14 cellular contexts compared by ENCODE assay signal in genomic region chr17:80416940-80417293, GRCh38. TPM values are rescaled to one million over a fixed set of nuclear protein-coding genes. Genes with fewer than 3 reads are reported as not detected.
A peak's percentile ranks its signal among the peaks of the same experiment; 100 is the strongest.
DNase-seq lines count a peak whose midpoint lies in the region; ATAC-seq and TF ChIP-seq lines count a peak whose summit lies in the region.
"Had no signal": no experiment of that assay in that cellular context is flagged by ENCODE, and none has a peak within 500 bp of the region (broad histone marks: within the 10 kb centered on the region; RNA-seq: fewer than 3 reads in every experiment).

No MANE protein-coding gene starts in this region.

- H3K9me3 ChIP-seq in osteoblast (ENCODE audit: low read depth, low read length), result no peaks in the 10 kb centered on the region
- H3K9me3 ChIP-seq: left ventricle myocardium inferior, MG63, vagina had no signal

- H3K27me3 ChIP-seq in H7 (ENCODE audit: control insufficient read depth, insufficient read depth, low read length), result peaks cover 16% of the 10 kb centered on the region
- H3K27me3 ChIP-seq in osteoblast (ENCODE audit: insufficient read depth, low read length), result peaks cover 6% of the 10 kb centered on the region
- H3K27me3 ChIP-seq: MG63, vagina had no signal

- H3K9me3 Mint-ChIP-seq in T-helper 1 cell treated with Interleukin-12 subunit alpha and Interleukin-12 subunit beta and Interleukin-4 antibody, amounts not matched to agents 30 μg/mL and 1 μg/mL, for 36 hours, result no peaks in the 10 kb centered on the region
- no peaks in the 10 kb centered on the region for H3K9me3 Mint-ChIP-seq in activated naive CD8-positive, alpha-beta T cell (ENCODE audit: low read depth)
- H3K9me3 Mint-ChIP-seq in nephron progenitor cell, result no peaks in the 10 kb centered on the region

- peaks cover 15% of the 10 kb centered on the region for H3K4me1 ChIP-seq in osteoblast (ENCODE audit: insufficient read depth, low read length)

- H3K36me3 Mint-ChIP-seq in T-helper 1 cell treated with Interleukin-12 subunit alpha and Interleukin-12 subunit beta and Interleukin-4 antibody, amounts not matched to agents 30 μg/mL and 1 μg/mL, for 36 hours (ENCODE audit: low read depth), result no peaks in the 10 kb centered on the region
- peaks cover 2% of the 10 kb centered on the region for H3K36me3 Mint-ChIP-seq in activated naive CD8-positive, alpha-beta T cell
- peaks cover 17% of the 10 kb centered on the region for H3K36me3 Mint-ChIP-seq in nephron progenitor cell (ENCODE audit: low read depth)

- H3K27ac ChIP-seq in osteoblast (ENCODE audit: low read depth, low read length), result no peak overlapping the region
- H3K27ac ChIP-seq: left ventricle myocardium inferior, vagina had no signal

- H3K36me3 ChIP-seq in H7 (replicated peaks; ENCODE audit: control insufficient read depth, insufficient read depth, low read length) (peaks cover 3% of the 10 kb centered on the region), osteoblast (ENCODE audit: insufficient read depth, low read length) (peaks cover 24% of the 10 kb centered on the region)
- H3K36me3 ChIP-seq: vagina had no signal

- no peak overlapping the region for H3K4me3 ChIP-seq in H7 (ENCODE audit: insufficient read depth, low read depth, low read length)
- H3K4me3 ChIP-seq in osteoblast (ENCODE audit: insufficient read depth, low read length), result no peak overlapping the region

- peaks cover 12% of the 10 kb centered on the region for H3K4me1 Mint-ChIP-seq in T-helper 1 cell treated with Interleukin-12 subunit alpha and Interleukin-12 subunit beta and Interleukin-4 antibody, amounts not matched to agents 30 μg/mL and 1 μg/mL, for 36 hours (ENCODE audit: low read depth)
- H3K4me1 Mint-ChIP-seq in activated naive CD8-positive, alpha-beta T cell (ENCODE audit: low read depth), result peaks cover 21% of the 10 kb centered on the region
- peaks cover 40% of the 10 kb centered on the region for H3K4me1 Mint-ChIP-seq in nephron progenitor cell

- H2AFZ ChIP-seq in osteoblast (ENCODE audit: low read length), result no peak overlapping the region

- peaks cover 30% of the 10 kb centered on the region for H4K20me1 ChIP-seq in osteoblast (ENCODE audit: insufficient read depth, low read length)

- no peak overlapping the region for H3K4me2 ChIP-seq in osteoblast (ENCODE audit: insufficient read depth, low read length)

- peaks cover 31% of the 10 kb centered on the region for H3K79me2 ChIP-seq in osteoblast (ENCODE audit: insufficient read depth, low read length)

- peak overlapping the region; percentile 84 for H3K4me3 Mint-ChIP-seq in T-helper 1 cell treated with Interleukin-12 subunit alpha and Interleukin-12 subunit beta and Interleukin-4 antibody, amounts not matched to agents 30 μg/mL and 1 μg/mL, for 36 hours
- H3K4me3 Mint-ChIP-seq in activated naive CD8-positive, alpha-beta T cell, result peak overlapping the region; percentile 88
- peak overlapping the region; percentile 91 for H3K4me3 Mint-ChIP-seq in nephron progenitor cell

- peaks cover 19% of the 10 kb centered on the region for H3K27me3 Mint-ChIP-seq in T-helper 1 cell treated with Interleukin-12 subunit alpha and Interleukin-12 subunit beta and Interleukin-4 antibody, amounts not matched to agents 30 μg/mL and 1 μg/mL, for 36 hours (ENCODE audit: low read depth)
- peaks cover 5% of the 10 kb centered on the region for H3K27me3 Mint-ChIP-seq in activated naive CD8-positive, alpha-beta T cell
- H3K27me3 Mint-ChIP-seq in nephron progenitor cell (ENCODE audit: low read depth, poor library complexity), result peaks cover 32% of the 10 kb centered on the region

- H3K27ac Mint-ChIP-seq in T-helper 1 cell treated with Interleukin-12 subunit alpha and Interleukin-12 subunit beta and Interleukin-4 antibody, amounts not matched to agents 30 μg/mL and 1 μg/mL, for 36 hours, result no peak overlapping the region
- peak overlapping the region; percentile 10 for H3K27ac Mint-ChIP-seq in activated naive CD8-positive, alpha-beta T cell
- H3K27ac Mint-ChIP-seq in nephron progenitor cell, result peak overlapping the region; percentile 59

- TF ChIP-seq CTCF in nephron progenitor cell (IDR thresholded peaks at IDR 0.05) (no peak), osteoblast (IDR thresholded peaks at IDR 0.05; ENCODE audit: extremely low read depth, low read depth, low read length) (no peak)

- ATAC-seq in HG03196 (IDR thresholded peaks at IDR 0.05; ENCODE audit: unreplicated experiment), result no peak
- ATAC-seq in GM19324 (IDR thresholded peaks at IDR 0.05; ENCODE audit: low FRiP score, unreplicated experiment), result no peak

- DNase-seq in T-helper 1 cell (no peak), H7 (peak; percentile 7), nephron progenitor cell (no peak), osteoblast (ENCODE audit: insufficient read length, low spot score, missing footprints) (no peak)
- DNase-seq: left ventricle myocardium inferior; MG63; NCI-H2081 treated with DMSO at 0.1 percent for 48 hours; NCI-H69; stimulated activated naive CD4-positive, alpha-beta T cell treated with Interleukin-2 at 50 U/mL for 16 hours had no signal

RNA-seq across cellular contexts. Expression of gene ENDOV, which starts 1.9 kb away (rescaled TPM):
- total RNA-seq in H7 (2014; rRNA removed; shearing (Covaris generic)), result 17.1 and 26.0 TPM in 2 replicates
- 19.5 and 25.9 TPM in 2 replicates for total RNA-seq in osteoblast

RNA-seq across cellular contexts. Expression of gene NPTX1, which starts 59.5 kb away (rescaled TPM):
- 1.6 and 4.2 TPM in 2 replicates for total RNA-seq in H7 (2014; rRNA removed; shearing (Covaris generic))
- total RNA-seq in osteoblast, result under 0.01 and 0.29 TPM in 2 replicates
- total RNA-seq: left ventricle myocardium inferior had no signal
